8 cellular contexts compared by ENCODE assay signal in the genomic region with DNA sequence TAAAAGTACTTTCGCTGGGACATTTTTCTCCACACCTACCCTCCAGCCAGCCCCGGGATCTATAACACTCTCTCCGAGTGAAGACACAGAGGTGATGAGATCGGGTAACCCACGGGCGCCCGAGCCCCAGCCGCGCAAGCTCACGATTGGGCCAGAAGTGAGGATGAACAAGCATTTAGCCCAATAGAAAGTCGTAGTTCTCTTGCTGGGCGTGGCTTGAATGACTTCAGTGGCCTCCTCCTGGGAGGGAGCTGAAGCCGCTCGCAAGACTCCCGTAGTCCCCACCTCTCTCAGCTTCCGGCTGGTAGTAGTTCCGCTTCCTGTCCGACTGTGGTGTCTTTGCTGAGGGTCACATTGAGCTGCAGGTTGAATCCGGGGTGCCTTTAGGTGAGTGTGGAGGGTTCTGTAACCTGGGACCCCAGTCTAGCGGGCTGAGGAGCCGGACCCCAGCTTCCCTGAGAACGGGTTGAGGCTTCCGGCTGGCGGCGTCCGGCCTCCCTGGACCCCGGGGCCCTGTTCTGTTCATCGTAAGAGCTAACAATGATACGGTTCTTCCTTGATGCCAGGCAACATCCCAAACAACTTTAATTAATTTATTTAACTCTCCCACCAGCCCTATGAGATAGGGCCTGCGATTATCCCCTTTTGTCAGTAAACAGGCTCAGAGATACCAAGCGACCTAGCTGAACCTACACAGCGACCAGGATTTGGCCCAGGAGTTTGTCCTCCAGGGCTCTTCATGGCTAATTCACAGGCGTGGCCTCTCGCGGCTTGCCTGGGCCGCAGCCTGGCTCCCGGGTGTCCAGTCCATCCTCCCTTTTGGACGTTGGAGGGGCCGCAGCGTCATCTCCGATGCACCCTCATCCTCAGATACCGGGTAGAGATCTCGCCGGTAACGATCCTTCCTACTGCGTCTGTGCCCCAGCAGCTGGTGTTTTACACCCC. TPM values are rescaled to one million over a fixed set of nuclear protein-coding genes. Genes with fewer than 3 reads are reported as not detected.
DNase-seq lines count a peak whose midpoint lies in the region; ATAC-seq and TF ChIP-seq lines count a peak whose summit lies in the region.

COX6B1 (plus strand) TSS at position 307 of the 945 bp plus-strand sequence. CDS start 2,921 bp downstream, outside the sequence.

- under 1% methylated on average over 39 of the region's 46 CpGs for WGBS in right lobe of liver (ENCODE audit: insufficient coverage, low coverage, low lambda C conversion rate, missing lambda C conversion rate)

- H3K27ac ChIP-seq in C4-2B (peak within 1 kb of the TSS; percentile 88), dorsolateral prefrontal cortex (peak within 1 kb of the TSS in 57 of 59 donors; percentile 23 to 92 (median 80)), right lobe of liver (peak within 1 kb of the TSS; percentile 41 to 76 (median 65))

- no peaks in the 10 kb centered on the region for H3K9me3 ChIP-seq in right lobe of liver

- H3K4me1 ChIP-seq in right lobe of liver, result peaks cover 0 to 8% (median 0%) of the 10 kb centered on the region in 4 donors

- H3K36me3 ChIP-seq in right lobe of liver, result peaks cover 0 to 24% (median 0%) of the 10 kb centered on the region in 4 donors

- H3K4me3 ChIP-seq in dorsolateral prefrontal cortex (peak within 1 kb of the TSS; percentile 61 to 99 (median 88)), right lobe of liver (peak within 1 kb of the TSS; percentile 72 to 89 (median 74))

- peak within 1 kb of the TSS; percentile 85 for H3K27ac Mint-ChIP-seq in activated CD4-positive, alpha-beta memory T cell treated with anti-CD3 and anti-CD28 coated beads for 36 hours

- TF ChIP-seq CTCF in C4-2B (conservative IDR thresholded peaks at IDR 0.05) (no peak), dorsolateral prefrontal cortex (IDR thresholded peaks at IDR 0.05 in 54 of 56, conservative IDR thresholded peaks at IDR 0.05 in 2 of 56; ENCODE audit: low read depth in 1 of 56, partially characterized antibody in 56 of 56) (peak in 16 of 56 donors; percentile 2 to 48 (median 19)), right lobe of liver (IDR thresholded peaks at IDR 0.05) (no peak)

- CTCF ChIA-PET in activated CD4-positive, alpha-beta memory T cell treated with anti-CD3 and anti-CD28 coated beads for 36 hours (lab: Charles Lee), result interaction anchor here (0.6 to 1.4 kb wide), 12 partner anchors 9 to 283 kb away, joined by 3 to 10 read pairs (median 4); no protein-coding TSS in a partner anchor

- intact Hi-C loops in activated CD4-positive, alpha-beta memory T cell treated with anti-CD3 and anti-CD28 coated beads for 36 hours (cut with micrococcal nuclease), result loop anchor here (1.0 to 10.0 kb wide), 4 partner anchors 25 to 487 kb away; partner anchors contain the start of genes IGFLR1, LIN37, PSENEN and THAP8
- intact Hi-C loops in dorsolateral prefrontal cortex (cut with DNase I), result loop anchor here in 1 of 2 donors (5.0 kb wide), 1 partner anchor 69 kb away; the partner anchor contains the start of gene KMT2B
- intact Hi-C loops in right lobe of liver (cut with DNase I), result no loop called here

- TF ChIP-seq POLR2A in right lobe of liver (IDR thresholded peaks at IDR 0.05), result peak; percentile 82

- peaks cover 15% of the 10 kb centered on the region for H3K36me3 Mint-ChIP-seq in activated CD4-positive, alpha-beta memory T cell treated with anti-CD3 and anti-CD28 coated beads for 36 hours

- peak within 1 kb of the TSS; percentile 97 for H3K4me3 Mint-ChIP-seq in activated CD4-positive, alpha-beta memory T cell treated with anti-CD3 and anti-CD28 coated beads for 36 hours

- ATAC-seq in GM19395 (IDR thresholded peaks at IDR 0.05; ENCODE audit: unreplicated experiment) (peak; percentile 67), HG03575 (IDR thresholded peaks at IDR 0.05; ENCODE audit: extremely low read depth, insufficient number of reproducible peaks, low FRiP score, unreplicated experiment) (peak; percentile 36), right lobe of liver (peak; percentile 69 to 79 (median 77))

- H3K9me3 Mint-ChIP-seq in activated CD4-positive, alpha-beta memory T cell treated with anti-CD3 and anti-CD28 coated beads for 36 hours, result no peaks in the 10 kb centered on the region

- no peaks in the 10 kb centered on the region for H3K27me3 Mint-ChIP-seq in activated CD4-positive, alpha-beta memory T cell treated with anti-CD3 and anti-CD28 coated beads for 36 hours

- POLR2A ChIA-PET in activated CD4-positive, alpha-beta memory T cell treated with anti-CD3 and anti-CD28 coated beads for 36 hours (lab: Charles Lee), result interaction anchor here (0.5 to 1.2 kb wide), 9 partner anchors 9 to 569 kb away, joined by 3 to 9 read pairs (median 3); partner anchors contain the start of gene LIN37

- H3K27me3 ChIP-seq in dorsolateral prefrontal cortex (peaks cover 0 to 1% (median 0%) of the 10 kb centered on the region in 45 donors), right lobe of liver (no peaks in the 10 kb centered on the region)

- H3K4me1 Mint-ChIP-seq in activated CD4-positive, alpha-beta memory T cell treated with anti-CD3 and anti-CD28 coated beads for 36 hours (ENCODE audit: low read depth), result peaks cover 37% of the 10 kb centered on the region

- DNase-seq in NCI-H82 treated with DMSO at 0.1 percent for 48 hours (lab: John Stamatoyannopoulos, UW; ENCODE audit: unreplicated experiment), result peak; percentile 97
- DNase-seq in activated CD4-positive, alpha-beta memory T cell treated with anti-CD3 and anti-CD28 coated beads for 36 hours, result peak; percentile 96
- peak; percentile 80 to 99 (median 96) for DNase-seq in dorsolateral prefrontal cortex
- peak; percentile 91 to 96 (median 94) for DNase-seq in right lobe of liver
- DNase-seq in stimulated activated CD4-positive, alpha-beta T cell treated with anti-CD3 and anti-CD28 coated beads, Interleukin-4, amount 100 ng/mL, for 4 hours, result peak; percentile 80 to 94

RNA-seq across cellular contexts. Expression of gene COX6B1, which starts in this region (rescaled TPM):
- 100 to 1,000 TPM; 444 to 453 TPM for total RNA-seq in activated CD4-positive, alpha-beta memory T cell treated with anti-CD3 and anti-CD28 coated beads for 36 hours
- total RNA-seq in dorsolateral prefrontal cortex (100 to 1,000 TPM; 243 to 552 (median 394) TPM), right lobe of liver (100 to 1,000 TPM; 189 to 697 (median 228) TPM)

Comparison
In these comparisons a context has a peak if more than half of its experiments do, and no peak if none do; other contexts are left out.
1. Peak in every context shown above with its lines: DNase-seq, ATAC-seq, H3K4me3 ChIP-seq and H3K27ac ChIP-seq.